In the genomic region with DNA sequence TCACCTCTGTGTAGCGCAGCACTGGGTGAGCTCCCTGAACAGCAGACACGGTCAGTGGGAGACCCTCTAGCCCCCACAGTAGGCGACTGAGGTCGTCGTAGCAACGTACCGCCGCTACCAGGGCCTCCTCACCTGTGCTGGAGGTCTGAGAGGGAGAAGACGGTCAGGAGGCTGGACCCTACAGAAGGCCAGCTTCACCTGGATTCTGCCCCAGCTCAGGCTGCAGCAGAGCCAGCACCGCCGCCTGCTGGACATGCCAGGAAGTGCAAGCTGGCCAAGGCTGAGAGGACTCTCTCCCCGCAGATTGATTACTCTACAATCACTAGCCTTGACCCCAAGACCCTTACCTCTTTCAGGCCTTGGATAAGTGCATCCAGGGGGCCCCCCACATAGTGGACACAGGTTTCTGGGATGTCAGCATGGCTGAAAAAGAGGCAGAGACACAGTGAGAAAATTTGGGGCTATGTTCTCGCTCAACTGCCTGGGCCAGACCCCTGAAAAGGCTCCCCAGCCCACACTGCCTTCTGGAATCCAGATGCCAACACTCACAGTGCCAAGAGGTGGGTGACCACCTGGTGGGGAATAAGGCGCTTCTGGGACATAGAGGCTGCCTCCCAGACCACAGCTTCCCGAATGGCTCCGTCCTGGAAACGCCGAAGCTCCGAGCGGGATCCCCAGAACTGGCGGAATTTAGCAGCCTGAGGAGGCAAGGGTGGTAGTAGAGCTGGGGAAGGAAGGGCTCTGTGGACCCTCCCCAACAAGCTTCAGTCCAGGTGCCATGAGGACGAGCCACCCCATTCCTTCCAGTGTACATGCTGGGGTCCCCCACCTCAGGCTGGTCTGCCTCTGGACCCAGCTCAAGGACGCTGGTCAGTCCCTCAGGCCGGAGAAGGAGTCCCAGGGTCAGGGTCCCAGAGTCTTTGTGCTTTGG, we compare ENCODE assay signal across 8 cellular contexts. TPM values are rescaled to one million over a fixed set of nuclear protein-coding genes. Genes with fewer than 3 reads are reported as not detected.
DNase-seq lines count a peak whose midpoint lies in the region; ATAC-seq, FAIRE-seq and TF ChIP-seq lines count a peak whose summit lies in the region.

No MANE protein-coding gene starts in this region.

- no peak overlapping the region for H2AFZ ChIP-seq in astrocyte (ENCODE audit: low read depth, low read length)

- H3K27ac ChIP-seq in astrocyte (ENCODE audit: low read depth, low read length), result no peak overlapping the region

- FAIRE-seq in astrocyte (lab: Jason Lieb, UNC), result no peak

- peaks cover 72% of the 10 kb centered on the region for H3K36me3 ChIP-seq in astrocyte (ENCODE audit: insufficient read depth, low read length)

- H3K4me3 Mint-ChIP-seq in astrocyte (ENCODE audit: unreplicated experiment), result no peak overlapping the region
- H3K4me3 Mint-ChIP-seq in immature natural killer cell, result no peak overlapping the region

- peaks cover 31% of the 10 kb centered on the region for H3K79me2 ChIP-seq in astrocyte (ENCODE audit: insufficient read depth, low read length)

- no peak overlapping the region for H3K9ac ChIP-seq in astrocyte (ENCODE audit: low read length)

- H3K27me3 ChIP-seq in astrocyte (ENCODE audit: insufficient read depth, low read length), result no peaks in the 10 kb centered on the region

- H3K9me3 ChIP-seq in astrocyte (ENCODE audit: insufficient read depth, low read depth, low read length), result no peaks in the 10 kb centered on the region

- H4K20me1 ChIP-seq in astrocyte (ENCODE audit: insufficient read depth, low read length), result peaks cover 71% of the 10 kb centered on the region

- peaks cover 11% of the 10 kb centered on the region for H3K4me1 ChIP-seq in astrocyte (ENCODE audit: insufficient read depth, low read length)

- peaks cover 5% of the 10 kb centered on the region for H3K4me1 Mint-ChIP-seq in astrocyte (ENCODE audit: low read depth, unreplicated experiment)
- peaks cover 0 to 6% of the 10 kb centered on the region in 2 donors for H3K4me1 Mint-ChIP-seq in immature natural killer cell

- ATAC-seq in HG02885 (IDR thresholded peaks at IDR 0.05; ENCODE audit: poor library complexity, unreplicated experiment) (peak; percentile 57), GM19397 (IDR thresholded peaks at IDR 0.05; ENCODE audit: unreplicated experiment) (no peak)

- H3K27ac Mint-ChIP-seq in astrocyte (ENCODE audit: unreplicated experiment), result no peak overlapping the region
- no peak overlapping the region for H3K27ac Mint-ChIP-seq in immature natural killer cell

- DNase-seq in COLO668 (lab: John Stamatoyannopoulos, UW; ENCODE audit: unreplicated experiment) (peak; percentile 54), T-helper 22 cell (ENCODE audit: low read depth) (peak; percentile 41), astrocyte (ENCODE audit: low read depth) (no peak), immature natural killer cell (peak; percentile 38 to 53 (median 46)), SW480 (ENCODE audit: low spot score) (no peak)
- peak; percentile 43 for DNase-seq in stimulated activated CD4-positive, alpha-beta T cell treated with anti-CD3 and anti-CD28 coated beads, Interleukin-2, amount 100 ng/mL, for 4 hours (ENCODE audit: low read depth)

- H3K27me3 Mint-ChIP-seq in astrocyte (ENCODE audit: low read depth, unreplicated experiment), result no peaks in the 10 kb centered on the region
- peaks cover 0 to 3% (median 0%) of the 10 kb centered on the region in 3 donors for H3K27me3 Mint-ChIP-seq in immature natural killer cell (ENCODE audit: low read depth in 3 of 3)

- H3K36me3 Mint-ChIP-seq in astrocyte (ENCODE audit: low read depth, unreplicated experiment) (peaks cover 26% of the 10 kb centered on the region), immature natural killer cell (peaks cover 12 to 55% (median 20%) of the 10 kb centered on the region in 3 donors)

- peak; percentile 84 for TF ChIP-seq CTCF in astrocyte (IDR thresholded peaks at IDR 0.05; ENCODE audit: insufficient read depth, low read depth, low read length)

- no peak overlapping the region for H3K4me2 ChIP-seq in astrocyte (ENCODE audit: low read length)

- H3K9me3 Mint-ChIP-seq in astrocyte (ENCODE audit: unreplicated experiment) (no peaks in the 10 kb centered on the region), immature natural killer cell (no peaks in the 10 kb centered on the region)

- H3K4me3 ChIP-seq in astrocyte (ENCODE audit: insufficient read depth, low read depth, low read length), result no peak overlapping the region

RNA-seq across cellular contexts. Expression of gene NOL6, which starts 6.9 kb away (rescaled TPM):
- total RNA-seq in astrocyte, result 57.2 and 60.1 TPM in 2 replicates
- polyA plus RNA-seq in immature natural killer cell, result 10 to 100 TPM in 2 of 3 donors, 1 to 10 TPM in 1; 9.7 to 21.7 (median 18.8) TPM

RNA-seq across cellular contexts. Expression of gene AQP3, which starts 19.4 kb away (rescaled TPM):
- 3.2 and 4.6 TPM in 2 replicates for total RNA-seq in astrocyte
- polyA plus RNA-seq in immature natural killer cell, result 1 to 10 TPM; 5.2 to 7.9 (median 5.4) TPM

RNA-seq across cellular contexts. Expression of gene ANKRD18B, which starts 57.2 kb away (rescaled TPM):
- total RNA-seq in astrocyte, result 5.5 and 6.3 TPM in 2 replicates
- polyA plus RNA-seq in immature natural killer cell, result not detected

Comparison
In these comparisons a context has a peak if more than half of its experiments do, and no peak if none do; other contexts are left out.
1. DNase-seq: peak in COLO668 (single experiment), T-helper 22 cell (single experiment), immature natural killer cell (3 of 3) and stimulated activated CD4-positive, alpha-beta T cell treated with anti-CD3 and anti-CD28 coated beads, Interleukin-2, amount 100 ng/mL, for 4 hours (single experiment); none in astrocyte (single experiment) and SW480 (single experiment).